In genomic region chr3:13771496-13771895, GRCh38 we compare ENCODE assay signal across 25 cellular contexts.
"Had no signal": no experiment of that assay in that cellular context is flagged by ENCODE, and none has a peak within 500 bp of the region (broad histone marks: within the 10 kb centered on the region; RNA-seq: fewer than 3 reads in every experiment).

No MANE protein-coding gene starts in this region.

- H3K36me3 ChIP-seq: brain microvascular endothelial cell, cardiac muscle cell, SJSA1 had no signal

- H3K4me3 ChIP-seq: cardiac muscle cell, K562, SJSA1 had no signal

- DNase-seq: activated B cell treated with CpG ODN at 0.5 μM for 24 hours; activated CD4-positive, alpha-beta T cell treated with anti-CD3 and anti-CD28 coated beads for 1 hour; activated CD4-positive, alpha-beta T cell treated with anti-CD3 and anti-CD28 coated beads, Interleukin-2, amount 10 ng/mL, durations not matched to agents 24 days and 14 days; activated CD4-positive, alpha-beta T cell treated with anti-CD3 and anti-CD28 coated beads, Interleukin-2, amount 50 U/mL, for 48 hours; activated CD8-positive, alpha-beta memory T cell treated with anti-CD3 and anti-CD28 coated beads, Interleukin-2, amount 50 U/mL, for 4 hours; activated gamma-delta T cell; activated naive CD4-positive, alpha-beta T cell treated with anti-CD3 and anti-CD28 coated beads for 36 hours; activated T-cell treated with anti-CD3 and anti-CD28 coated beads, Interleukin-2, amount 50 U/mL, for 1 hour; amygdala; brain microvascular endothelial cell; cerebellar nuclear complex; Karpas-422; NCI-H1105 treated with DMSO at 0.1 percent for 48 hours; NCI-H1436 treated with DMSO at 0.1 percent for 48 hours; NCI-H187; NCI-H2081; NCI-H510A treated with DMSO at 0.1 percent for 48 hours; NCI-H69; PC-3; SHP77; SW 1271 had no signal

- H3K4me1 ChIP-seq: SJSA1 had no signal

- H3K9me3 ChIP-seq: SJSA1 had no signal

- ATAC-seq: K562, SK-N-SH treated with all-trans-retinoic acid at 6 μM for 48 hours had no signal

- H3K27me3 ChIP-seq: brain microvascular endothelial cell, cardiac muscle cell had no signal

- H3K27ac ChIP-seq: brain microvascular endothelial cell, cardiac muscle cell, SJSA1 had no signal
